9 cellular contexts compared by ENCODE assay signal in the genomic region with DNA sequence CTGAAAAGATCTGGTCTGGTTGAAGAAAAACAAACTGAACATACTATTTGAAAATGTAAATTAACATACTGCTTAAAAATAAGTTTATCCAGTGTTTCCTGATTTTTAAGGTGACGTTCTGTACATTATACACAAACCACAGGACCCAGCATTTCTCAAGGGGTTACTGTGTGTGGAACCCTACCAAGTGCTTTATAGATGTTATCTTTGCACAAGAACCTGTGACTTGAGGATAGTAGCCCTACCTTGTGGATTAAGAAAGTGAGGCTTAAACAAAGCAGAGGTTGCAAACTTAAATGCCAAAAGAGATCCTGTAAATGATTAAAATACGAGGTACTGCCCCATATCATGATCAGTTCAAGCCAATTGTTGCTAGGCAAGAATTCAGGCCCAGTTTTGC. TPM values are rescaled to one million over a fixed set of nuclear protein-coding genes. Genes with fewer than 3 reads are reported as not detected.
A peak's percentile ranks its signal among the peaks of the same experiment; 100 is the strongest.
DNase-seq lines count a peak whose midpoint lies in the region; ATAC-seq, FAIRE-seq and TF ChIP-seq lines count a peak whose summit lies in the region.
"Had no signal": no experiment of that assay in that cellular context is flagged by ENCODE, and none has a peak within 500 bp of the region (broad histone marks: within the 10 kb centered on the region; RNA-seq: fewer than 3 reads in every experiment).

No MANE protein-coding gene starts in this region.

- H3K4me3 ChIP-seq in OCI-LY3 (ENCODE audit: low read length) (no peak overlapping the region), adipocyte (ENCODE audit: low read length) (peak overlapping the region; percentile 98), kidney (ENCODE audit: low read length in 2 of 2) (peak overlapping the region; percentile 94 to 98)

- DNase-seq in adipocyte (ENCODE audit: low read depth) (no peak), kidney (no peak), HTR-8/SVneo (ENCODE audit: insufficient read length, low spot score) (no peak), NOMO-1 treated with dmso at 0.1 percent for 144 hours (lab: John Stamatoyannopoulos, UW; ENCODE audit: unreplicated experiment) (no peak), GF-D8 (lab: John Stamatoyannopoulos, UW) (no peak), DMS153 treated with DMSO at 0.1 percent for 48 hours (lab: John Stamatoyannopoulos, UW; ENCODE audit: unreplicated experiment) (no peak)
- DNase-seq in stimulated activated naive CD8-positive, alpha-beta T cell treated with anti-CD3 and anti-CD28 coated beads, Interleukin-15, amount 100 ng/mL, for 72 hours = no peak

- no peaks in the 10 kb centered on the region for H3K79me2 ChIP-seq in OCI-LY3 (ENCODE audit: low read length)

- TF ChIP-seq CTCF in OCI-LY3 (IDR thresholded peaks at IDR 0.05; ENCODE audit: low read depth, low read length) (no peak), kidney (IDR thresholded peaks at IDR 0.05; ENCODE audit: borderline replicate concordance, extremely low read depth, insufficient read depth) (no peak)

- H3K9me3 Mint-ChIP-seq in stimulated activated naive CD8-positive, alpha-beta T cell treated with anti-CD3 and anti-CD28 coated beads, Interleukin-15, amount 100 ng/mL, for 72 hours = no peaks in the 10 kb centered on the region

- intact Hi-C loops in kidney (cut with DNase I) = no loop called here

- H3K27ac ChIP-seq in OCI-LY3 (ENCODE audit: low read length) (no peak overlapping the region), kidney (ENCODE audit: low read depth in 2 of 2, low read length in 2 of 2) (peak overlapping the region; percentile 99 to 100)

- no peaks in the 10 kb centered on the region for H4K20me1 ChIP-seq in OCI-LY3 (ENCODE audit: insufficient read depth, low read length)

- H3K27ac Mint-ChIP-seq in stimulated activated naive CD8-positive, alpha-beta T cell treated with anti-CD3 and anti-CD28 coated beads, Interleukin-15, amount 100 ng/mL, for 72 hours = peak overlapping the region in 1 of 2 donors; percentile 99

- no peak for FAIRE-seq in kidney (lab: Jason Lieb, UNC)
- no peak for FAIRE-seq in HTR-8/SVneo (lab: Jason Lieb, UNC)
- FAIRE-seq: GM12892 had no signal

- no peaks in the 10 kb centered on the region for H3K9me3 ChIP-seq in OCI-LY3 (ENCODE audit: insufficient read depth, low read length)
- H3K9me3 ChIP-seq in adipocyte (ENCODE audit: control insufficient read depth, low read length) = no peaks in the 10 kb centered on the region
- H3K9me3 ChIP-seq in kidney (ENCODE audit: control insufficient read depth in 1 of 2, low read length in 2 of 2) = no peaks in the 10 kb centered on the region

- peak overlapping the region; percentile 10 for H3K4me2 ChIP-seq in OCI-LY3 (ENCODE audit: low read length)

- H3K4me3 Mint-ChIP-seq in stimulated activated naive CD8-positive, alpha-beta T cell treated with anti-CD3 and anti-CD28 coated beads, Interleukin-15, amount 100 ng/mL, for 72 hours = peak overlapping the region; percentile 97 to 98

- peaks cover 68% of the 10 kb centered on the region for H3K4me1 Mint-ChIP-seq in stimulated activated naive CD8-positive, alpha-beta T cell treated with anti-CD3 and anti-CD28 coated beads, Interleukin-15, amount 100 ng/mL, for 72 hours

- H3K27me3 ChIP-seq in OCI-LY3 (ENCODE audit: low read depth, low read length) (no peaks in the 10 kb centered on the region), adipocyte (replicated peaks; ENCODE audit: control insufficient read depth, insufficient read depth, low read length) (no peaks in the 10 kb centered on the region)

- H3K36me3 ChIP-seq in OCI-LY3 (replicated peaks; ENCODE audit: low read depth, low read length) (no peaks in the 10 kb centered on the region), adipocyte (ENCODE audit: control insufficient read depth, insufficient read depth, low read length, severe bottlenecking) (no peaks in the 10 kb centered on the region), kidney (ENCODE audit: control insufficient read depth in 1 of 2, insufficient read depth in 2 of 2, low read length in 2 of 2) (peaks cover 0 to under 1% of the 10 kb centered on the region in 2 donors)

- H3K9ac ChIP-seq in OCI-LY3 (ENCODE audit: low read length) (no peak overlapping the region), adipocyte (ENCODE audit: low read length) (peak overlapping the region; percentile 100), kidney (ENCODE audit: low read length in 2 of 2) (peak overlapping the region; percentile 46 to 100)

- no peaks in the 10 kb centered on the region for H3K27me3 Mint-ChIP-seq in stimulated activated naive CD8-positive, alpha-beta T cell treated with anti-CD3 and anti-CD28 coated beads, Interleukin-15, amount 100 ng/mL, for 72 hours

- H2AFZ ChIP-seq in OCI-LY3 (ENCODE audit: low read depth, low read length) = 0 out of 2 replicates have a peak overlapping the region, but pooled peaks have one; percentile 20

- H3K4me1 ChIP-seq in OCI-LY3 (ENCODE audit: low read length) = peaks cover 36% of the 10 kb centered on the region
- peaks cover 52% of the 10 kb centered on the region for H3K4me1 ChIP-seq in adipocyte (ENCODE audit: control insufficient read depth, insufficient read depth, low read length)
- H3K4me1 ChIP-seq in kidney (ENCODE audit: control insufficient read depth in 1 of 2, insufficient read depth in 1 of 2, low read depth in 1 of 2, low read length in 2 of 2) = peaks cover 34 to 39% of the 10 kb centered on the region in 2 donors

- no peak for ATAC-seq in stimulated activated naive CD8-positive, alpha-beta T cell treated with anti-CD3 and anti-CD28 coated beads, Interleukin-15, amount 100 ng/mL, for 72 hours

RNA-seq across cellular contexts. Expression of a gene that starts 4.7 kb away (rescaled TPM):
- 100 TPM for total RNA-seq in kidney
- 23.5 TPM for polyA plus RNA-seq in kidney (ENCODE audit: insufficient read depth, low read depth, low replicate concordance)
